20 cellular contexts compared by ENCODE assay signal in genomic region chr15:83018477-83018876, GRCh38.
"Had no signal": no experiment of that assay in that cellular context is flagged by ENCODE, and none has a peak within 500 bp of the region (broad histone marks: within the 10 kb centered on the region; RNA-seq: fewer than 3 reads in every experiment).

No MANE protein-coding gene starts in this region.

- H2AFZ ChIP-seq: parathyroid adenoma had no signal

- H3K9ac ChIP-seq: parathyroid adenoma had no signal

- H3K4me3 ChIP-seq: adrenal gland, gastrocnemius medialis, heart left ventricle, left ventricle myocardium inferior, mucosa of descending colon, sigmoid colon, spleen, tibial artery had no signal

- H3K27me3 ChIP-seq: adrenal gland, gastrocnemius medialis, heart left ventricle, sigmoid colon, spleen, tibial artery had no signal

- ATAC-seq: activated naive CD4-positive, alpha-beta T cell treated with anti-CD3 and anti-CD28 coated beads, Interleukin-2, amount 50 U/mL, for 72 hours; gastrocnemius medialis; heart left ventricle; mucosa of descending colon; naive thymus-derived CD8-positive, alpha-beta T cell had no signal

- H3K9me3 ChIP-seq: adrenal gland, gastrocnemius medialis, heart left ventricle, left ventricle myocardium inferior, mucosa of descending colon, sigmoid colon, spleen, tibial artery had no signal

- H3K4me1 ChIP-seq: adrenal gland, heart left ventricle, left ventricle myocardium inferior, parathyroid adenoma, sigmoid colon, tibial artery had no signal

- H3K27ac ChIP-seq: adrenal gland, epithelial cell of prostate, gastrocnemius medialis, heart left ventricle, left ventricle myocardium inferior, parathyroid adenoma, sigmoid colon, spleen, tibial artery had no signal

- DNase-seq: activated CD4-positive, alpha-beta T cell treated with anti-CD3 and anti-CD28 coated beads, Interleukin-2, amount 10 ng/mL, durations not matched to agents 7 days and 5 days; activated CD4-positive, CD25-positive, alpha-beta regulatory T cell; activated CD8-positive, alpha-beta memory T cell treated with anti-CD3 and anti-CD28 coated beads for 24 hours; activated CD8-positive, alpha-beta memory T cell treated with anti-CD3 and anti-CD28 coated beads, Interleukin-2, amount 50 U/mL, for 48 hours; activated gamma-delta T cell treated with Interleukin-2 at 50 U/mL for 16 hours; adrenal gland; gastrocnemius medialis; heart left ventricle; left ventricle myocardium inferior; mucosa of descending colon; naive thymus-derived CD8-positive, alpha-beta T cell; sigmoid colon; spleen; stimulated activated naive CD4-positive, alpha-beta T cell; T-helper 1 cell; T-helper 9 cell; tibial artery had no signal
